In the genomic region with DNA sequence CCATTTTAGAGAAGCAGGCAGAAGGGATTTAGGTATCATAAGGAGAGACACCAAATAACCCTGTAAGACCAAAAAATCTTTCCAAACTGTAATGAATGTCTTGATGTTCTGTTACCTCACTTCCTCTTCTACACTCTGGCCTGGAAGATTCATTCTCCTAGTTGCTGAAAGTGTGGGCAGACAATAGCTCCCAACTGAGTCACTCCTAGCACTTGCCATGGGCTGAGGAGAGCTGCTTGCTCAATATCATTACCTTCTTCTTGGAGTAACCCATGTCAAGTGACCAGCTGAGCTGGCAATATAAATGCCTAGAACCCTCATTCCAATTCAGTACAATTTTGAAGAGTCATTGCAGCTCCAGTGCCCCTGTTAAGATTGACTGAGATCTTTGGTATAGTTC, we compare ENCODE assay signal across 1 cellular context.
TF ChIP-seq lines count a peak whose summit lies in the region.

No MANE protein-coding gene starts in this region.

TF ChIP-seq in SK-N-SH, 30 proteins besides CTCF, POLR2A, EP300 and RAD21:
- TF ChIP-seq SMC3 (IDR thresholded peaks at IDR 0.05; ENCODE audit: low read depth, low read length) (no peak), CHD2 (IDR thresholded peaks at IDR 0.05; ENCODE audit: low read length, partially characterized antibody) (no peak), POLR2AphosphoS5 (IDR thresholded peaks at IDR 0.05; ENCODE audit: low read depth, low read length) (no peak), FOXJ3 (CRISPR knock-in tag; IDR thresholded peaks at IDR 0.05) (no peak), NFIC (IDR thresholded peaks at IDR 0.05; ENCODE audit: borderline replicate concordance) (no peak), MXI1 (IDR thresholded peaks at IDR 0.05; ENCODE audit: low read depth, low read length) (no peak), GATA2 (CRISPR knock-in tag; IDR thresholded peaks at IDR 0.05) (no peak), ELF1 (IDR thresholded peaks at IDR 0.05) (no peak), MEF2A (IDR thresholded peaks at IDR 0.05; ENCODE audit: borderline replicate concordance, low read depth) (no peak), EZH2phosphoT487 (IDR thresholded peaks at IDR 0.05; ENCODE audit: borderline replicate concordance, low read depth) (no peak), NRF1 (IDR thresholded peaks at IDR 0.05; ENCODE audit: low read depth, low read length) (no peak)
- TF ChIP-seq, protein P1, sequence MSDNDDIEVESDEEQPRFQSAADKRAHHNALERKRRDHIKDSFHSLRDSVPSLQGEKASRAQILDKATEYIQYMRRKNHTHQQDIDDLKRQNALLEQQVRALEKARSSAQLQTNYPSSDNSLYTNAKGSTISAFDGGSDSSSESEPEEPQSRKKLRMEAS (IDR thresholded peaks at IDR 0.05; ENCODE audit: low read depth) = no peak
- TF ChIP-seq, protein P2, sequence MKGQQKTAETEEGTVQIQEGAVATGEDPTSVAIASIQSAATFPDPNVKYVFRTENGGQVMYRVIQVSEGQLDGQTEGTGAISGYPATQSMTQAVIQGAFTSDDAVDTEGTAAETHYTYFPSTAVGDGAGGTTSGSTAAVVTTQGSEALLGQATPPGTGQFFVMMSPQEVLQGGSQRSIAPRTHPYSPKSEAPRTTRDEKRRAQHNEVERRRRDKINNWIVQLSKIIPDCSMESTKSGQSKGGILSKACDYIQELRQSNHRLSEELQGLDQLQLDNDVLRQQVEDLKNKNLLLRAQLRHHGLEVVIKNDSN (IDR thresholded peaks at IDR 0.05; ENCODE audit: borderline replicate concordance, low read depth) = no peak
